Comparison of ENCODE assay signal across 12 cellular contexts in the genomic region with DNA sequence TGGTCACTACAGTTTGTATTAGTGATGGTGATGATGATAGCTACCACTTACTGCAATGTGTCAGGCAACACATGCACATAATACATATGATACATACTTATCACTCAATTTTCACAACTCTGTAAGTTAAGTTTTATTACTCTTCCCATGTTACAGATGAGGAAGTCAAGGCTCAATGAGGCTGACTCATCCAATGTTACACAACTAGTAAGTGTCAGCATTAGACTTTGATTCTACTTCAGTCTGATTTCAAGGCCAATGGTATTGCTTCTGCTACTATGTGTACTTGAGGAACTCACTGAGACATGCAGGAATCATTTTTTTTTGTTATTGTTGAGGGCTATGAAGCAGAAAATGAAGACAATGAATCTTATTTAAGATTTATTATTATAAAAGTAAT.
"Had no signal": no experiment of that assay in that cellular context is flagged by ENCODE, and none has a peak within 500 bp of the region (broad histone marks: within the 10 kb centered on the region; RNA-seq: fewer than 3 reads in every experiment).

No MANE protein-coding gene starts in this region.

- H3K27me3 Mint-ChIP-seq: activated naive CD8-positive, alpha-beta T cell treated with anti-CD3 and anti-CD28 coated beads for 36 hours; stimulated activated naive CD8-positive, alpha-beta T cell treated with anti-CD3 and anti-CD28 coated beads, Interleukin-15, amount 100 ng/mL, for 72 hours had no signal

- H3K4me1 Mint-ChIP-seq: activated naive CD8-positive, alpha-beta T cell treated with anti-CD3 and anti-CD28 coated beads for 36 hours; stimulated activated naive CD8-positive, alpha-beta T cell treated with anti-CD3 and anti-CD28 coated beads, Interleukin-15, amount 100 ng/mL, for 72 hours had no signal

- H3K9me3 Mint-ChIP-seq: activated T-cell treated with anti-CD3 and anti-CD28 coated beads, Interleukin-2, amount 50 U/mL, for 24 hours; stimulated activated naive CD8-positive, alpha-beta T cell treated with anti-CD3 and anti-CD28 coated beads, Interleukin-15, amount 100 ng/mL, for 72 hours had no signal

- H3K27ac Mint-ChIP-seq: activated naive CD8-positive, alpha-beta T cell treated with anti-CD3 and anti-CD28 coated beads for 36 hours; activated T-cell treated with anti-CD3 and anti-CD28 coated beads, Interleukin-2, amount 50 U/mL, for 24 hours; stimulated activated naive CD8-positive, alpha-beta T cell treated with anti-CD3 and anti-CD28 coated beads, Interleukin-15, amount 100 ng/mL, for 72 hours had no signal

- DNase-seq: activated CD4-positive, alpha-beta T cell treated with anti-CD3 and anti-CD28 coated beads, Interleukin-2, amount 50 U/mL, for 4 hours; activated effector memory CD4-positive, alpha-beta T cell treated with anti-CD3 and anti-CD28 coated beads, Interleukin-2, amount 50 U/mL, for 16 hours; activated naive CD8-positive, alpha-beta T cell treated with anti-CD3 and anti-CD28 coated beads for 36 hours; activated T-cell treated with anti-CD3 and anti-CD28 coated beads, Interleukin-2, amount 50 U/mL, for 24 hours; anterior cingulate cortex; effector CD4-positive, alpha-beta T cell; kidney; mesendoderm; stimulated activated CD4-positive, alpha-beta T cell treated with anti-CD3 and anti-CD28 coated beads, Interleukin-4, amount 100 ng/mL, for 4 hours; stimulated activated naive CD8-positive, alpha-beta T cell treated with anti-CD3 and anti-CD28 coated beads, Interleukin-15, amount 100 ng/mL, for 72 hours; testis had no signal

- H3K4me3 Mint-ChIP-seq: activated naive CD8-positive, alpha-beta T cell treated with anti-CD3 and anti-CD28 coated beads for 36 hours; activated T-cell treated with anti-CD3 and anti-CD28 coated beads, Interleukin-2, amount 50 U/mL, for 24 hours; stimulated activated naive CD8-positive, alpha-beta T cell treated with anti-CD3 and anti-CD28 coated beads, Interleukin-15, amount 100 ng/mL, for 72 hours had no signal

- ATAC-seq: gastroesophageal sphincter; stimulated activated naive CD8-positive, alpha-beta T cell treated with anti-CD3 and anti-CD28 coated beads, Interleukin-15, amount 100 ng/mL, for 72 hours had no signal
